21 cellular contexts compared by ENCODE assay signal in genomic region chr9:77765781-77766259, GRCh38.
"Had no signal": no experiment of that assay in that cellular context is flagged by ENCODE, and none has a peak within 500 bp of the region (broad histone marks: within the 10 kb centered on the region; RNA-seq: fewer than 3 reads in every experiment).

No MANE protein-coding gene starts in this region.

- H3K27me3 ChIP-seq: gastroesophageal sphincter, hepatocyte, stomach, thyroid gland, upper lobe of left lung, vagina had no signal

- ATAC-seq: gastroesophageal sphincter, right cardiac atrium had no signal

- H3K9me3 Mint-ChIP-seq: activated naive CD4-positive, alpha-beta T cell treated with anti-CD3 and anti-CD28 coated beads, Interleukin-2, amount 10 ng/mL, durations not matched to agents 7 days and 5 days; dendritic cell treated with granulocyte-macrophage colony-stimulating factor and Interleukin-4, amounts not matched to agents 40 ng/mL and 50 ng/mL, for 4 days had no signal

- H3K4me3 ChIP-seq: gastroesophageal sphincter, hepatocyte, stomach, thyroid gland, upper lobe of left lung, vagina had no signal

- H3K4me1 ChIP-seq: gastroesophageal sphincter, vagina had no signal

- H3K9me3 ChIP-seq: gastroesophageal sphincter, stomach, thyroid gland, upper lobe of left lung, vagina had no signal

- H3K27ac ChIP-seq: gastroesophageal sphincter, hepatocyte, stomach, thyroid gland, upper lobe of left lung, vagina had no signal

- DNase-seq: activated CD4-positive, alpha-beta T cell treated with anti-CD3 and anti-CD28 coated beads for 4 hours; activated CD4-positive, alpha-beta T cell treated with anti-CD3 and anti-CD28 coated beads, Interleukin-2, amount 50 U/mL, for 4 hours; activated effector memory CD4-positive, alpha-beta T cell treated with anti-CD3 and anti-CD28 coated beads, Interleukin-2, amount 50 U/mL, for 16 hours; activated naive CD4-positive, alpha-beta T cell treated with anti-CD3 and anti-CD28 coated beads, Interleukin-2, amount 10 ng/mL, durations not matched to agents 7 days and 5 days; activated T-cell treated with anti-CD3 and anti-CD28 coated beads, Interleukin-2, amount 50 U/mL, for 48 hours; amniotic stem cell; caudate nucleus; effector CD4-positive, alpha-beta T cell; islet precursor cell; mammary epithelial cell; right cardiac atrium; stimulated activated CD4-positive, alpha-beta T cell treated with anti-CD3 and anti-CD28 coated beads, Interleukin-12 subunit alpha, Interleukin-12 subunit beta, amount 100 ng/mL, for 4 hours; stimulated activated CD4-positive, alpha-beta T cell treated with anti-CD3 and anti-CD28 coated beads, Interleukin-4, amount 100 ng/mL, for 1 hour; stomach; thyroid gland; upper lobe of left lung had no signal

- H3K4me1 Mint-ChIP-seq: activated naive CD4-positive, alpha-beta T cell treated with anti-CD3 and anti-CD28 coated beads, Interleukin-2, amount 10 ng/mL, durations not matched to agents 7 days and 5 days had no signal

- H3K4me3 Mint-ChIP-seq: activated naive CD4-positive, alpha-beta T cell treated with anti-CD3 and anti-CD28 coated beads, Interleukin-2, amount 10 ng/mL, durations not matched to agents 7 days and 5 days; dendritic cell treated with granulocyte-macrophage colony-stimulating factor and Interleukin-4, amounts not matched to agents 40 ng/mL and 50 ng/mL, for 4 days; nephron had no signal

- H3K36me3 ChIP-seq: gastroesophageal sphincter, stomach, thyroid gland, upper lobe of left lung, vagina had no signal

- H3K27me3 Mint-ChIP-seq: activated naive CD4-positive, alpha-beta T cell treated with anti-CD3 and anti-CD28 coated beads, Interleukin-2, amount 10 ng/mL, durations not matched to agents 7 days and 5 days; dendritic cell treated with granulocyte-macrophage colony-stimulating factor and Interleukin-4, amounts not matched to agents 40 ng/mL and 50 ng/mL, for 4 days had no signal

- H3K27ac Mint-ChIP-seq: activated naive CD4-positive, alpha-beta T cell treated with anti-CD3 and anti-CD28 coated beads, Interleukin-2, amount 10 ng/mL, durations not matched to agents 7 days and 5 days; dendritic cell treated with granulocyte-macrophage colony-stimulating factor and Interleukin-4, amounts not matched to agents 40 ng/mL and 50 ng/mL, for 4 days had no signal
